Comparison of ENCODE assay signal across 1 cellular context in the genomic region with DNA sequence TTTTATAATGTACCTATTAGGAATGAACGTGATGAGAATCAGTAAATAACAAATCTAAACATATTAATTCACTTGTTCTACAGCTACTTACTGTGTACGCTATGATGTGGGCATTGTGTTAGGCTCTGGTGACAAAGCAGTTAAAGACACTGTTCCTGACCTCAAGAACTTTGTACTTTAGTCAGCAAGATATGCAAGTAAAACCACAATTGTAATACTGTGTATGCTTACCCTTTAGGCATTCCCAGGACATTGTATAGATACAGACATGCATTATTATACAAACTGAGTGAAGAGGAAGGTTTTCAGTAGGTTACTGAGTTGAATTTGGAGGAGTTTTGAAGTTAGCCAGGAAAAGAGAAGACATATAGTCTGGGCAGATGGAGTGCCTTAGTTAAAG.
TF ChIP-seq lines count a peak whose summit lies in the region.

No MANE protein-coding gene starts in this region.

TF ChIP-seq in HepG2, 621 proteins besides CTCF, POLR2A, EP300 and RAD21 (continued from another document):
- TF ChIP-seq, protein P1, sequence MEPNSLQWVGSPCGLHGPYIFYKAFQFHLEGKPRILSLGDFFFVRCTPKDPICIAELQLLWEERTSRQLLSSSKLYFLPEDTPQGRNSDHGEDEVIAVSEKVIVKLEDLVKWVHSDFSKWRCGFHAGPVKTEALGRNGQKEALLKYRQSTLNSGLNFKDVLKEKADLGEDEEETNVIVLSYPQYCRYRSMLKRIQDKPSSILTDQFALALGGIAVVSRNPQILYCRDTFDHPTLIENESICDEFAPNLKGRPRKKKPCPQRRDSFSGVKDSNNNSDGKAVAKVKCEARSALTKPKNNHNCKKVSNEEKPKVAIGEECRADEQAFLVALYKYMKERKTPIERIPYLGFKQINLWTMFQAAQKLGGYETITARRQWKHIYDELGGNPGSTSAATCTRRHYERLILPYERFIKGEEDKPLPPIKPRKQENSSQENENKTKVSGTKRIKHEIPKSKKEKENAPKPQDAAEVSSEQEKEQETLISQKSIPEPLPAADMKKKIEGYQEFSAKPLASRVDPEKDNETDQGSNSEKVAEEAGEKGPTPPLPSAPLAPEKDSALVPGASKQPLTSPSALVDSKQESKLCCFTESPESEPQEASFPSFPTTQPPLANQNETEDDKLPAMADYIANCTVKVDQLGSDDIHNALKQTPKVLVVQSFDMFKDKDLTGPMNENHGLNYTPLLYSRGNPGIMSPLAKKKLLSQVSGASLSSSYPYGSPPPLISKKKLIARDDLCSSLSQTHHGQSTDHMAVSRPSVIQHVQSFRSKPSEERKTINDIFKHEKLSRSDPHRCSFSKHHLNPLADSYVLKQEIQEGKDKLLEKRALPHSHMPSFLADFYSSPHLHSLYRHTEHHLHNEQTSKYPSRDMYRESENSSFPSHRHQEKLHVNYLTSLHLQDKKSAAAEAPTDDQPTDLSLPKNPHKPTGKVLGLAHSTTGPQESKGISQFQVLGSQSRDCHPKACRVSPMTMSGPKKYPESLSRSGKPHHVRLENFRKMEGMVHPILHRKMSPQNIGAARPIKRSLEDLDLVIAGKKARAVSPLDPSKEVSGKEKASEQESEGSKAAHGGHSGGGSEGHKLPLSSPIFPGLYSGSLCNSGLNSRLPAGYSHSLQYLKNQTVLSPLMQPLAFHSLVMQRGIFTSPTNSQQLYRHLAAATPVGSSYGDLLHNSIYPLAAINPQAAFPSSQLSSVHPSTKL (CRISPR knock-in tag; IDR thresholded peaks at IDR 0.05), result 0 out of 2 replicates have a peak, but pooled peaks have one; percentile 15
- peak; percentile 44 for TF ChIP-seq HNF4A (CRISPR knock-in tag; IDR thresholded peaks at IDR 0.05)
- 0 out of 2 replicates have a peak, but pooled peaks have one; percentile 19 for TF ChIP-seq MAFF (IDR thresholded peaks at IDR 0.05; ENCODE audit: low read depth, low read length)
- TF ChIP-seq JUN (CRISPR knock-in tag; IDR thresholded peaks at IDR 0.05), result no peak
- no peak for TF ChIP-seq NFE2L1 (CRISPR knock-in tag; IDR thresholded peaks at IDR 0.05; ENCODE audit: borderline replicate concordance)
- peak; percentile 58 for TF ChIP-seq RARA (CRISPR knock-in tag; IDR thresholded peaks at IDR 0.05)
